In genomic region chr2:205883965-205884364, GRCh38 we compare ENCODE assay signal across 17 cellular contexts.
DNase-seq lines count a peak whose midpoint lies in the region; ATAC-seq and TF ChIP-seq lines count a peak whose summit lies in the region.
"Had no signal": no experiment of that assay in that cellular context is flagged by ENCODE, and none has a peak within 500 bp of the region (broad histone marks: within the 10 kb centered on the region; RNA-seq: fewer than 3 reads in every experiment).

No MANE protein-coding gene starts in this region.

- no TSS peak for BruUV-seq in MCF 10A (replicated peaks; lab: Mats Ljungman, UMichigan)

- H3K9me3 Mint-ChIP-seq in WTC11 (peaks cover 4% of the 10 kb centered on the region; the same call in 1 of the 2 replicates), MCF 10A (ENCODE audit: unreplicated experiment) (no peaks in the 10 kb centered on the region)
- H3K9me3 Mint-ChIP-seq: CD14-positive monocyte had no signal

- no peak overlapping the region for H3K4me3 Mint-ChIP-seq in WTC11
- H3K4me3 Mint-ChIP-seq in MCF 10A (ENCODE audit: unreplicated experiment) = no peak overlapping the region
- H3K4me3 Mint-ChIP-seq: CD14-positive monocyte had no signal

- intact Hi-C loops in MCF 10A (cut with micrococcal nuclease) = no loop called here

- no peak overlapping the region for H3K27ac Mint-ChIP-seq in WTC11
- H3K27ac Mint-ChIP-seq in MCF 10A (ENCODE audit: low read depth, unreplicated experiment) = no peak overlapping the region
- H3K27ac Mint-ChIP-seq: CD14-positive monocyte had no signal

- ATAC-seq in WTC11 = no peak
- ATAC-seq in activated CD4-positive, CD25-positive, alpha-beta regulatory T cell treated with anti-CD3 and anti-CD28 coated beads, Interleukin-2, amount 50 U/mL, for 24 hours = no peak
- ATAC-seq: SK-N-SH treated with all-trans-retinoic acid at 6 μM for 48 hours had no signal

- H3K27me3 Mint-ChIP-seq in WTC11 (ENCODE audit: low read depth) (peaks cover 3% of the 10 kb centered on the region; the same call in 1 of the 2 replicates), MCF 10A (ENCODE audit: insufficient read depth, unreplicated experiment) (no peaks in the 10 kb centered on the region)

- CTCF ChIA-PET in WTC11 (lab: Charles Lee) = interaction anchor here (4.1 kb wide), 2 partner anchors 42 to 109 kb away, joined by 29 to 57 read pairs; no protein-coding TSS in a partner anchor
- CTCF ChIA-PET in MCF 10A (lab: Yijun Ruan, JAX) = interaction anchor here (0.6 to 1.6 kb wide), 2 partner anchors 12 to 138 kb away, joined by 3 to 4 read pairs; no protein-coding TSS in a partner anchor

- no peaks in the 10 kb centered on the region for H3K36me3 Mint-ChIP-seq in WTC11
- H3K36me3 Mint-ChIP-seq in MCF 10A (ENCODE audit: insufficient read depth, unreplicated experiment) = no peaks in the 10 kb centered on the region
- H3K36me3 Mint-ChIP-seq: CD14-positive monocyte had no signal

- H3K4me1 Mint-ChIP-seq in WTC11 (peaks cover 30% of the 10 kb centered on the region), MCF 10A (ENCODE audit: insufficient read depth, unreplicated experiment) (no peaks in the 10 kb centered on the region)

- POLR2A ChIA-PET in WTC11 (lab: Charles Lee) (interaction anchor here (1.1 kb wide), 1 partner anchor 110 kb away, joined by 3 read pairs; no protein-coding TSS in a partner anchor), MCF 10A (lab: Yijun Ruan, JAX) (no interaction called here)

- TF ChIP-seq CTCF in WTC11 (IDR thresholded peaks at IDR 0.05) (no peak), MCF 10A (IDR thresholded peaks at IDR 0.05; ENCODE audit: unreplicated experiment) (no peak)

- peak; percentile 8 for DNase-seq in NCI-H82 (lab: John Stamatoyannopoulos, UW)
- DNase-seq in NCI-H82 treated with DMSO at 0.1 percent for 48 hours (lab: John Stamatoyannopoulos, UW; ENCODE audit: unreplicated experiment) = no peak
- DNase-seq in NCI-H146 treated with DMSO at 0.1 percent for 48 hours (lab: John Stamatoyannopoulos, UW; ENCODE audit: unreplicated experiment) = peak; percentile 45
- peak; percentile 58 for DNase-seq in NCI-H774 (lab: John Stamatoyannopoulos, UW)
- DNase-seq in WTC11 (ENCODE audit: low spot score) = no peak
- DNase-seq in MCF 10A (ENCODE audit: unreplicated experiment) = no peak
- DNase-seq: ACHN, AML-193, COR-L47, DMS79, H7, MM.1S, NCI-H1105 treated with DMSO at 0.1 percent for 48 hours, NCI-H526 had no signal

TF ChIP-seq in WTC11, 78 proteins besides CTCF, POLR2A, EP300 and RAD21 (continues in another document):
- TF ChIP-seq ATF1 (CRISPR knock-in tag; IDR thresholded peaks at IDR 0.05) = no peak
- TF ChIP-seq ZNF423 (CRISPR knock-in tag; IDR thresholded peaks at IDR 0.05) = no peak
- no peak for TF ChIP-seq OVOL2 (CRISPR knock-in tag; IDR thresholded peaks at IDR 0.05; ENCODE audit: borderline replicate concordance)
- TF ChIP-seq TP53 (CRISPR knock-in tag; IDR thresholded peaks at IDR 0.05) = no peak
- no peak for TF ChIP-seq ETV6 (CRISPR knock-in tag; IDR thresholded peaks at IDR 0.05)
- no peak for TF ChIP-seq ZSCAN18 (CRISPR knock-in tag; IDR thresholded peaks at IDR 0.05)
- no peak for TF ChIP-seq E2F1 (CRISPR knock-in tag; IDR thresholded peaks at IDR 0.05)
- TF ChIP-seq KAT7 (CRISPR knock-in tag; IDR thresholded peaks at IDR 0.05; ENCODE audit: borderline replicate concordance) = no peak
- TF ChIP-seq ZNF512 (CRISPR knock-in tag; IDR thresholded peaks at IDR 0.05; ENCODE audit: borderline replicate concordance) = no peak
- TF ChIP-seq GRHL2 (CRISPR knock-in tag; IDR thresholded peaks at IDR 0.05; ENCODE audit: insufficient replicate concordance, severe bottlenecking) = no peak
- no peak for TF ChIP-seq ZNF281 (CRISPR knock-in tag; IDR thresholded peaks at IDR 0.05)
- no peak for TF ChIP-seq ZBTB43 (CRISPR knock-in tag; IDR thresholded peaks at IDR 0.05)

Comparison
In these comparisons a context has a peak if more than half of its experiments do, and no peak if none do; other contexts are left out.
1. DNase-seq: peak in NCI-H82 (single experiment), NCI-H146 treated with DMSO at 0.1 percent for 48 hours (single experiment) and NCI-H774 (single experiment); none in NCI-H82 treated with DMSO at 0.1 percent for 48 hours (single experiment), WTC11 (single experiment) and MCF 10A (single experiment).